21 cellular contexts compared by ENCODE assay signal in genomic region chr4:70681730-70682129, GRCh38. TPM values are rescaled to one million over a fixed set of nuclear protein-coding genes. Genes with fewer than 3 reads are reported as not detected.
A peak's percentile ranks its signal among the peaks of the same experiment; 100 is the strongest.
DNase-seq lines count a peak whose midpoint lies in the region; ATAC-seq, FAIRE-seq and TF ChIP-seq lines count a peak whose summit lies in the region.
"Had no signal": no experiment of that assay in that cellular context is flagged by ENCODE, and none has a peak within 500 bp of the region (broad histone marks: within the 10 kb centered on the region; RNA-seq: fewer than 3 reads in every experiment).

No MANE protein-coding gene starts in this region.

- H3K9ac ChIP-seq in GM12878 (ENCODE audit: control insufficient read depth, insufficient read depth, low read length), result no peak overlapping the region

- DNase-seq in GM12878 (ENCODE audit: low read depth, low spot score) (no peak), testis (no peak), foreskin melanocyte (no peak)
- DNase-seq: lower lobe of right lung; naive thymus-derived CD8-positive, alpha-beta T cell; NCI-H1930; NCI-H748 treated with DMSO at 0.1 percent for 48 hours; stomach; SW 1271; uterus had no signal

- CTCF ChIA-PET in GM12878 (lab: Yijun Ruan, JAX), result interaction anchor here (0.6 to 2.8 kb wide), 6 partner anchors 10 to 55 kb away, joined by 3 to 25 read pairs (median 4); partner anchors contain the start of gene JCHAIN

- no peaks in the 10 kb centered on the region; the same call in 1 of the 2 replicates for H3K79me2 ChIP-seq in GM12878 (ENCODE audit: control insufficient read depth, insufficient read depth, low read length)

- FAIRE-seq in GM12878 (lab: Jason Lieb, UNC), result no peak
- FAIRE-seq: endometrium, RCC 7860 had no signal

- no peak for TF ChIP-seq RAD21 in GM12878 (IDR thresholded peaks at IDR 0.05; ENCODE audit: insufficient read depth, low read depth, low read length)

- no peak for TF ChIP-seq EP300 in GM12878 (IDR thresholded peaks at IDR 0.05; ENCODE audit: borderline replicate concordance in 1 of 2, control insufficient read depth in 1 of 2, low read depth in 2 of 2, low read length in 2 of 2)

- H2AFZ ChIP-seq in GM12878 (ENCODE audit: control insufficient read depth, low read depth, low read length), result no peak overlapping the region

- H3K27ac ChIP-seq in GM12878 (ENCODE audit: control insufficient read depth, insufficient read depth), result peak overlapping the region; percentile 74; the same call in 1 of the 2 replicates
- no peak overlapping the region for H3K27ac ChIP-seq in testis
- H3K27ac ChIP-seq: lower lobe of right lung, VCaP had no signal

- H3K9me3 ChIP-seq in GM12878 (replicated peaks; ENCODE audit: control insufficient read depth, insufficient read depth, low read length) (no peaks in the 10 kb centered on the region), testis (no peaks in the 10 kb centered on the region)
- H3K9me3 ChIP-seq: lower lobe of right lung, stomach, uterus had no signal

- H3K4me3 ChIP-seq in GM12878, result no peak overlapping the region
- no peak overlapping the region for H3K4me3 ChIP-seq in testis
- H3K4me3 ChIP-seq: lower lobe of right lung, stomach, uterus had no signal

- SMC1A ChIA-PET in GM12878 (lab: Charles Lee; ENCODE audit: uncharacterized antibody, unreplicated experiment), result interaction anchor here (1.3 to 12.8 kb wide), 8 partner anchors 9 to 74 kb away, joined by 3 to 170 read pairs (median 6); partner anchors contain the start of gene JCHAIN

- H3K27me3 ChIP-seq in GM12878 (replicated peaks in 1 of 2; ENCODE audit: control insufficient read depth in 2 of 2, insufficient read depth in 2 of 2, low read length in 1 of 2), result no peaks in the 10 kb centered on the region
- no peaks in the 10 kb centered on the region for H3K27me3 ChIP-seq in testis
- H3K27me3 ChIP-seq: stomach, uterus had no signal

- H4K20me1 ChIP-seq in GM12878 (ENCODE audit: control insufficient read depth, insufficient read depth), result no peaks in the 10 kb centered on the region

- TF ChIP-seq POLR2A in GM12878 (IDR thresholded peaks at IDR 0.05; ENCODE audit: low read depth, low read length) (no peak), testis (IDR thresholded peaks at IDR 0.05) (no peak)

- in situ Hi-C loops in GM12878 (cut with MboI), result loop anchor here (25.0 kb wide), 1 partner anchor 1619 kb away; no protein-coding TSS in a partner anchor

- H3K36me3 ChIP-seq in GM12878 (ENCODE audit: control insufficient read depth in 2 of 2, insufficient read depth in 2 of 2, low read length in 1 of 2) (no peaks in the 10 kb centered on the region), testis (ENCODE audit: low read depth, missing control alignments) (no peaks in the 10 kb centered on the region)
- H3K36me3 ChIP-seq: lower lobe of right lung, stomach, uterus had no signal

- TF ChIP-seq CTCF in GM12878 (IDR thresholded peaks at IDR 0.05 in 2 of 3, conservative IDR thresholded peaks at IDR 0.05 in 1 of 3; ENCODE audit: control insufficient read depth in 2 of 3, extremely low read depth in 1 of 3, insufficient read depth in 1 of 3, low read depth in 3 of 3, low read length in 3 of 3) (no peak), testis (IDR thresholded peaks at IDR 0.05) (no peak)

- ATAC-seq in GM18858 (IDR thresholded peaks at IDR 0.05; ENCODE audit: unreplicated experiment), result peak; percentile 24
- peak; percentile 50 for ATAC-seq in GM21515 (IDR thresholded peaks at IDR 0.05; ENCODE audit: unreplicated experiment)
- peak; percentile 45 for ATAC-seq in HG03159 (IDR thresholded peaks at IDR 0.05; ENCODE audit: unreplicated experiment)
- ATAC-seq in GM12878, result peak; percentile 41
- no peak for ATAC-seq in SK-N-SH treated with all-trans-retinoic acid at 6 μM for 48 hours
- ATAC-seq in GM19324 (IDR thresholded peaks at IDR 0.05; ENCODE audit: low FRiP score, unreplicated experiment), result no peak
- ATAC-seq: lower lobe of right lung; naive thymus-derived CD8-positive, alpha-beta T cell had no signal

- no TSS peak for BruUV-seq in GM12878 (replicated peaks; lab: Mats Ljungman, UMichigan)

- POLR2A ChIA-PET in GM12878 (lab: Charles Lee), result interaction anchor here (0.6 to 1.5 kb wide), 5 partner anchors 11 to 53 kb away, joined by 3 to 5 read pairs (median 3); no protein-coding TSS in a partner anchor

- H3K4me1 ChIP-seq in GM12878 (ENCODE audit: control insufficient read depth, insufficient read depth, low read length), result peaks cover 43% of the 10 kb centered on the region
- H3K4me1 ChIP-seq in testis, result no peaks in the 10 kb centered on the region
- H3K4me1 ChIP-seq: lower lobe of right lung, stomach, uterus had no signal

- peak overlapping the region; percentile 7; the same call in 1 of the 2 replicates for H3K4me2 ChIP-seq in GM12878 (ENCODE audit: control insufficient read depth, insufficient read depth)

- intact Hi-C loops in GM12878 (cut with micrococcal nuclease; ENCODE audit: unreplicated experiment) (loop anchor here (10.0 kb wide), 1 partner anchor 313 kb away; the partner anchor contains the start of gene DCK), testis (cut with DNase I; ENCODE audit: low total_unique reads) (no loop called here)

- RAD21 ChIA-PET in GM12878 (lab: Charles Lee; ENCODE audit: unreplicated experiment), result interaction anchor here (1.0 to 3.5 kb wide), 6 partner anchors 10 to 249 kb away, joined by 3 to 24 read pairs (median 4); partner anchors contain the start of gene JCHAIN

RNA-seq across cellular contexts. Expression of gene UTP3, which starts 6.6 kb away (rescaled TPM):
- 16.7 and 17.2 TPM in 2 replicates for total RNA-seq in GM12878 (2013; cell fraction: nucleolus; rRNA removed)
- total RNA-seq in GM12878 (2014; rRNA removed) (19.9 and 22.1 TPM in 2 replicates), GM12878 (2014; rRNA removed; fragmentation: Illumina TruSeq; extraction: Trizol) (28.5 and 29.2 TPM in 2 replicates), GM12878 (2021) (33.3 and 34.2 TPM in 2 replicates), testis (10 to 100 TPM; 25.4 to 26.0 TPM)
- polyA plus RNA-seq in GM12878 (2011; ENCODE audit: low read depth), result 25.5 TPM
- polyA plus RNA-seq in GM12878 (2011; rRNA removed) (18.7 and 23.6 TPM in 2 replicates), GM12878 (2014; fragmentation: Illumina TruSeq; extraction: Trizol) (60.7 and 66.8 TPM in 2 replicates), GM12878 (2014; fragmentation: Nextera tagmentation; extraction: Ambion mirVana) (10 to 100 TPM; 15.8 to 21.1 TPM), GM12878 (2014; rRNA removed) (33.5 and 38.9 TPM in 2 replicates), GM12878 (2016; fragmentation: Nextera tagmentation; extraction: Ambion mirVana) (10 to 100 TPM; 21.5 to 23.4 TPM), testis (ENCODE audit: insufficient read depth, low read depth, low replicate concordance) (18.5 TPM)
- 12.4 and 14.0 TPM in 2 replicates for polyA plus RNA-seq in GM12878 (2011; cell fraction: cytosol; rRNA removed)
- polyA plus RNA-seq in GM12878 (2011; cell fraction: nucleus; rRNA removed), result 10.9 and 16.4 TPM in 2 replicates
- polyA plus RNA-seq in GM12878 (2012), result 32.8 and 41.8 TPM in 2 replicates
- 6.1 and 6.9 TPM in 2 replicates for polyA minus RNA-seq in GM12878 (2011; rRNA and poly(A)+ RNA removed)
- 3.3 and 4.9 TPM in 2 replicates for polyA minus RNA-seq in GM12878 (2011; cell fraction: cytosol; rRNA and poly(A)+ RNA removed)
- polyA minus RNA-seq in GM12878 (2011; cell fraction: nucleus; rRNA and poly(A)+ RNA removed), result 4.6 and 7.4 TPM in 2 replicates

RNA-seq across cellular contexts. Expression of gene JCHAIN, which starts 15.4 kb away (rescaled TPM):
- total RNA-seq in GM12878 (2013; cell fraction: nucleolus; rRNA removed), result 113 and 148 TPM in 2 replicates
- total RNA-seq in GM12878 (2014; rRNA removed) (284 and 330 TPM in 2 replicates), GM12878 (2014; rRNA removed; fragmentation: Illumina TruSeq; extraction: Trizol) (410 and 436 TPM in 2 replicates), GM12878 (2021) (276 and 280 TPM in 2 replicates), testis (under 1 TPM in 1 of 2 donors, not detected in 1; 0.99 TPM)
- 759 TPM for polyA plus RNA-seq in GM12878 (2011; ENCODE audit: low read depth)
- polyA plus RNA-seq in GM12878 (2011; rRNA removed) (183 and 188 TPM in 2 replicates), GM12878 (2014; fragmentation: Illumina TruSeq; extraction: Trizol) (787 and 820 TPM in 2 replicates), GM12878 (2014; fragmentation: Nextera tagmentation; extraction: Ambion mirVana) (1,000 to 10,000 TPM in 1 of 2 experiments, 100 to 1,000 TPM in 1; 617 to 1,045 TPM), GM12878 (2014; rRNA removed) (419 and 468 TPM in 2 replicates), GM12878 (2016; fragmentation: Nextera tagmentation; extraction: Ambion mirVana) (100 to 1,000 TPM; 505 to 555 TPM), testis (ENCODE audit: insufficient read depth, low read depth, low replicate concordance) (34.0 TPM)
- 123 and 126 TPM in 2 replicates for polyA plus RNA-seq in GM12878 (2011; cell fraction: cytosol; rRNA removed)
- polyA plus RNA-seq in GM12878 (2011; cell fraction: nucleus; rRNA removed), result 54.4 and 69.2 TPM in 2 replicates
- polyA plus RNA-seq in GM12878 (2012), result 415 and 928 TPM in 2 replicates
- 120 and 211 TPM in 2 replicates for polyA minus RNA-seq in GM12878 (2011; rRNA and poly(A)+ RNA removed)
- 47.6 and 68.1 TPM in 2 replicates for polyA minus RNA-seq in GM12878 (2011; cell fraction: cytosol; rRNA and poly(A)+ RNA removed)
- polyA minus RNA-seq in GM12878 (2011; cell fraction: nucleus; rRNA and poly(A)+ RNA removed), result 7.1 and 11.6 TPM in 2 replicates
- total RNA-seq: activated T-helper 2 cell treated with anti-CD3 and anti-CD28 coated beads, Interferon-gamma antibody, Interleukin-2, Interleukin-4, amounts not matched to agents 10 μg/mL and 5 μg/mL and 100 μg/mL, durations not matched to agents 14 hours and 24 hours and 36 hours; HT-29 had no signal

RNA-seq across cellular contexts. Expression of gene RUFY3, which starts 40.0 kb away (rescaled TPM):
- total RNA-seq in GM12878 (2013; cell fraction: nucleolus; rRNA removed), result 41.0 and 44.3 TPM in 2 replicates
- total RNA-seq in GM12878 (2014; rRNA removed) (20.9 and 23.9 TPM in 2 replicates), GM12878 (2014; rRNA removed; fragmentation: Illumina TruSeq; extraction: Trizol) (26.9 and 27.7 TPM in 2 replicates), GM12878 (2021) (22.5 and 28.3 TPM in 2 replicates), testis (100 to 1,000 TPM; 220 to 247 TPM)
- polyA plus RNA-seq in GM12878 (2011; ENCODE audit: low read depth), result 9.8 TPM
- polyA plus RNA-seq in GM12878 (2011; rRNA removed) (9.1 and 9.4 TPM in 2 replicates), GM12878 (2014; fragmentation: Illumina TruSeq; extraction: Trizol) (21.4 and 35.8 TPM in 2 replicates), GM12878 (2014; fragmentation: Nextera tagmentation; extraction: Ambion mirVana) (1 to 10 TPM; 6.5 to 7.3 TPM), GM12878 (2014; rRNA removed) (14.8 and 15.1 TPM in 2 replicates), GM12878 (2016; fragmentation: Nextera tagmentation; extraction: Ambion mirVana) (10 to 100 TPM in 1 of 2 experiments, 1 to 10 TPM in 1; 5.1 to 11.1 TPM), testis (ENCODE audit: insufficient read depth, low read depth, low replicate concordance) (84.7 TPM)
- polyA plus RNA-seq in GM12878 (2011; cell fraction: cytosol; rRNA removed), result 1.9 and 2.9 TPM in 2 replicates
- polyA plus RNA-seq in GM12878 (2011; cell fraction: nucleus; rRNA removed), result 9.2 and 9.6 TPM in 2 replicates
- 10.1 and 12.5 TPM in 2 replicates for polyA plus RNA-seq in GM12878 (2012)
- 3.1 and 5.6 TPM in 2 replicates for polyA minus RNA-seq in GM12878 (2011; rRNA and poly(A)+ RNA removed)
- 1.7 and 2.3 TPM in 2 replicates for polyA minus RNA-seq in GM12878 (2011; cell fraction: cytosol; rRNA and poly(A)+ RNA removed)
- 4.6 and 7.8 TPM in 2 replicates for polyA minus RNA-seq in GM12878 (2011; cell fraction: nucleus; rRNA and poly(A)+ RNA removed)

RNA-seq across cellular contexts. Expression of gene ENAM, which starts 53.2 kb away (rescaled TPM):
- total RNA-seq in GM12878 (2013; cell fraction: nucleolus; rRNA removed), result not detected in 2 replicates
- total RNA-seq in GM12878 (2014; rRNA removed), result 0.06 TPM in 1 of 2 replicates, not detected in the other
- total RNA-seq in GM12878 (2014; rRNA removed; fragmentation: Illumina TruSeq; extraction: Trizol), result 0.04 and 0.09 TPM in 2 replicates
- 0.27 and 0.51 TPM in 2 replicates for total RNA-seq in GM12878 (2021)
- 0.09 TPM for polyA plus RNA-seq in GM12878 (2011; ENCODE audit: low read depth)
- polyA plus RNA-seq in GM12878 (2011; rRNA removed), result 0.14 and 0.16 TPM in 2 replicates
- 0.21 and 0.25 TPM in 2 replicates for polyA plus RNA-seq in GM12878 (2011; cell fraction: cytosol; rRNA removed)
- 0.21 and 0.32 TPM in 2 replicates for polyA plus RNA-seq in GM12878 (2011; cell fraction: nucleus; rRNA removed)
- polyA plus RNA-seq in GM12878 (2012), result 0.31 and 0.57 TPM in 2 replicates
- 0.14 and 0.24 TPM in 2 replicates for polyA plus RNA-seq in GM12878 (2014; fragmentation: Illumina TruSeq; extraction: Trizol)
- under 1 TPM; 0.18 to 0.38 TPM for polyA plus RNA-seq in GM12878 (2014; fragmentation: Nextera tagmentation; extraction: Ambion mirVana)
- 0.09 and 0.10 TPM in 2 replicates for polyA plus RNA-seq in GM12878 (2014; rRNA removed)
- polyA plus RNA-seq in GM12878 (2016; fragmentation: Nextera tagmentation; extraction: Ambion mirVana), result 1 to 10 TPM; 1.1 to 1.3 TPM
- polyA minus RNA-seq in GM12878 (2011; rRNA and poly(A)+ RNA removed), result 0.05 TPM in 1 of 2 replicates, not detected in the other
- polyA minus RNA-seq in GM12878 (2011; cell fraction: cytosol; rRNA and poly(A)+ RNA removed), result not detected in 2 replicates
- polyA minus RNA-seq in GM12878 (2011; cell fraction: nucleus; rRNA and poly(A)+ RNA removed), result 0.12 and 0.67 TPM in 2 replicates
- total RNA-seq in testis, result 1 to 10 TPM in 1 of 2 donors, under 1 TPM in 1; 0.16 to 2.4 TPM
- 0.38 TPM for polyA plus RNA-seq in testis (ENCODE audit: insufficient read depth, low read depth, low replicate concordance)
- total RNA-seq: activated T-helper 2 cell treated with anti-CD3 and anti-CD28 coated beads, Interferon-gamma antibody, Interleukin-2, Interleukin-4, amounts not matched to agents 10 μg/mL and 5 μg/mL and 100 μg/mL, durations not matched to agents 14 hours and 24 hours and 36 hours; cerebellum; HT-29; naive thymus-derived CD8-positive, alpha-beta T cell had no signal
- polyA plus RNA-seq: naive thymus-derived CD8-positive, alpha-beta T cell had no signal

Comparison
In these comparisons a context has a peak if more than half of its experiments do, and no peak if none do; other contexts are left out.
1. ATAC-seq: peak in GM18858 (single experiment), GM21515 (single experiment), HG03159 (single experiment) and GM12878 (single experiment); none in SK-N-SH treated with all-trans-retinoic acid at 6 μM for 48 hours (single experiment) and GM19324 (single experiment).
2. RNA of gene JCHAIN, which starts 15.4 kb away (total RNA-seq): 113 to 436 TPM in GM12878; 0.99 TPM in testis; every median in the first group is over 10 times any median in the second.
3. RNA of gene RUFY3, which starts 40.0 kb away (total RNA-seq): 220 to 247 TPM in testis; 20.9 to 44.3 TPM in GM12878; every median in the first group is over 4 times any median in the second.